26 cellular contexts compared by ENCODE assay signal in genomic region chr15:96217983-96218382, GRCh38.
"Had no signal": no experiment of that assay in that cellular context is flagged by ENCODE, and none has a peak within 500 bp of the region (broad histone marks: within the 10 kb centered on the region; RNA-seq: fewer than 3 reads in every experiment).

No MANE protein-coding gene starts in this region.

- ATAC-seq: K562 had no signal

- H3K27ac Mint-ChIP-seq: IgD-negative memory B cell had no signal

- H3K4me1 ChIP-seq: Peyer's patch, SJSA1 had no signal

- H3K36me3 Mint-ChIP-seq: IgD-negative memory B cell had no signal

- H3K9ac ChIP-seq: KMS-11 had no signal

- H3K4me2 ChIP-seq: KMS-11, PC-9 had no signal

- H3K27ac ChIP-seq: HL-60, KMS-11, PC-9, Peyer's patch, SJSA1, SK-N-MC had no signal

- DNase-seq: Kasumi-1, MM.1S, NCI-H1092 treated with DMSO at 0.1 percent for 48 hours, NCI-H1436, NCI-H187, NCI-H2029, NCI-H2081 treated with DMSO at 0.1 percent for 48 hours, NCI-H2171, NCI-H226, NCI-H446, NCI-H510A, NCI-H524 treated with DMSO at 0.1 percent for 48 hours, NCI-H69, NCI-H774, PC-9, Peyer's patch, Right ventricle myocardium superior, RPMI8226, SIG-M5 had no signal

- H3K9me3 ChIP-seq: Peyer's patch, SJSA1 had no signal

- H3K4me3 ChIP-seq: K562, PC-9, Peyer's patch, SJSA1, SK-N-MC had no signal

- H3K4me3 Mint-ChIP-seq: IgD-negative memory B cell had no signal

- H2AFZ ChIP-seq: PC-9 had no signal

- H3K4me1 Mint-ChIP-seq: IgD-negative memory B cell had no signal

- H3K27me3 Mint-ChIP-seq: IgD-negative memory B cell had no signal

- H3K36me3 ChIP-seq: Peyer's patch, SJSA1 had no signal

- FAIRE-seq: HTR-8/SVneo, K562 had no signal

- H3K27me3 ChIP-seq: Peyer's patch, SJSA1 had no signal
